ENCODE assay signal across 8 cellular contexts in genomic region chr20:32536861-32537656, GRCh38. TPM values are rescaled to one million over a fixed set of nuclear protein-coding genes. Genes with fewer than 3 reads are reported as not detected.
DNase-seq lines count a peak whose midpoint lies in the region; ATAC-seq and TF ChIP-seq lines count a peak whose summit lies in the region.

No MANE protein-coding gene starts in this region.

- H3K4me3 ChIP-seq in RWPE2 (ENCODE audit: severe bottlenecking): peak overlapping the region; percentile 39
- peak overlapping the region; percentile 59; the same call in 1 of the 2 replicates for H3K4me3 ChIP-seq in iPS-20b (ENCODE audit: low read length)

- H3K27ac Mint-ChIP-seq in IgD-negative memory B cell: peak overlapping the region; percentile 94 to 99 (median 99)
- H3K27ac Mint-ChIP-seq in activated naive CD8-positive, alpha-beta T cell treated with anti-CD3 and anti-CD28 coated beads, Interleukin-2, amount 10 ng/mL, durations not matched to agents 7 days and 5 days: peak overlapping the region; percentile 97

- H3K4me3 Mint-ChIP-seq in IgD-negative memory B cell: peak overlapping the region; percentile 94 to 99 (median 97)
- H3K4me3 Mint-ChIP-seq in activated naive CD8-positive, alpha-beta T cell treated with anti-CD3 and anti-CD28 coated beads, Interleukin-2, amount 10 ng/mL, durations not matched to agents 7 days and 5 days: peak overlapping the region; percentile 96

- H3K4me1 ChIP-seq in RWPE2 (ENCODE audit: insufficient read depth, poor library complexity, severe bottlenecking): no peaks in the 10 kb centered on the region
- H3K4me1 ChIP-seq in iPS-20b (ENCODE audit: insufficient read depth, low read length): peaks cover 15% of the 10 kb centered on the region; the same call in 1 of the 2 replicates

- DNase-seq in RWPE2 (ENCODE audit: low spot score): no peak
- DNase-seq in activated naive CD8-positive, alpha-beta T cell treated with anti-CD3 and anti-CD28 coated beads, Interleukin-2, amount 10 ng/mL, durations not matched to agents 7 days and 5 days: peak; percentile 85
- DNase-seq in stimulated activated CD4-positive, alpha-beta T cell treated with anti-CD3 and anti-CD28 coated beads, Interleukin-4, amount 100 ng/mL, for 24 hours: peak; percentile 45
- no peak for DNase-seq in GM03348 (ENCODE audit: low spot score)

- H3K36me3 ChIP-seq in RWPE2 (ENCODE audit: low read depth) (no peaks in the 10 kb centered on the region), iPS-20b (ENCODE audit: insufficient read depth, low read depth, low read length) (no peaks in the 10 kb centered on the region)

- H3K9me3 ChIP-seq in RWPE2 (ENCODE audit: severe bottlenecking): no peaks in the 10 kb centered on the region
- no peaks in the 10 kb centered on the region for H3K9me3 ChIP-seq in iPS-20b (ENCODE audit: insufficient read depth, low read depth, low read length)

- H3K9me3 Mint-ChIP-seq in IgD-negative memory B cell: no peaks in the 10 kb centered on the region
- no peaks in the 10 kb centered on the region for H3K9me3 Mint-ChIP-seq in activated naive CD8-positive, alpha-beta T cell treated with anti-CD3 and anti-CD28 coated beads, Interleukin-2, amount 10 ng/mL, durations not matched to agents 7 days and 5 days

- no peak overlapping the region for H3K9ac ChIP-seq in iPS-20b (ENCODE audit: low read depth, low read length)

- H3K27me3 ChIP-seq in RWPE2 (ENCODE audit: insufficient read depth, poor library complexity, severe bottlenecking): no peaks in the 10 kb centered on the region
- H3K27me3 ChIP-seq in iPS-20b (ENCODE audit: insufficient read depth, low read length): peaks cover 54% of the 10 kb centered on the region

- POLR2A ChIA-PET in activated naive CD8-positive, alpha-beta T cell treated with anti-CD3 and anti-CD28 coated beads, Interleukin-2, amount 10 ng/mL, durations not matched to agents 7 days and 5 days (lab: Charles Lee): interaction anchor here (1.0 to 9.2 kb wide), 9 partner anchors 10 to 205 kb away, joined by 4 to 248 read pairs (median 7); partner anchors contain the start of genes ASXL1 and NOL4L

- ATAC-seq in GM18505 (IDR thresholded peaks at IDR 0.05; ENCODE audit: unreplicated experiment) (peak; percentile 38), RWPE2 (ENCODE audit: low read depth) (peak; percentile 43), GM19035 (IDR thresholded peaks at IDR 0.05; ENCODE audit: unreplicated experiment) (no peak)
- peak; percentile 7 for ATAC-seq in activated naive CD8-positive, alpha-beta T cell treated with anti-CD3 and anti-CD28 coated beads, Interleukin-2, amount 10 ng/mL, durations not matched to agents 7 days and 5 days (ENCODE audit: low read depth)

- TF ChIP-seq POLR2A in GM18505 (IDR thresholded peaks at IDR 0.05; ENCODE audit: borderline replicate concordance, extremely low read depth, insufficient read depth, insufficient read length): no peak

- TF ChIP-seq CTCF in RWPE2 (IDR thresholded peaks at IDR 0.05; ENCODE audit: poor library complexity, severe bottlenecking): no peak

- no peaks in the 10 kb centered on the region for H3K27me3 Mint-ChIP-seq in IgD-negative memory B cell
- no peaks in the 10 kb centered on the region for H3K27me3 Mint-ChIP-seq in activated naive CD8-positive, alpha-beta T cell treated with anti-CD3 and anti-CD28 coated beads, Interleukin-2, amount 10 ng/mL, durations not matched to agents 7 days and 5 days

- no peak overlapping the region for H3K27ac ChIP-seq in RWPE2 (ENCODE audit: poor library complexity, severe bottlenecking)
- H3K27ac ChIP-seq in iPS-20b (ENCODE audit: low read length): no peak overlapping the region

- peaks cover 33 to 59% (median 56%) of the 10 kb centered on the region in 3 donors for H3K4me1 Mint-ChIP-seq in IgD-negative memory B cell
- H3K4me1 Mint-ChIP-seq in activated naive CD8-positive, alpha-beta T cell treated with anti-CD3 and anti-CD28 coated beads, Interleukin-2, amount 10 ng/mL, durations not matched to agents 7 days and 5 days: peaks cover 63% of the 10 kb centered on the region

- no peaks in the 10 kb centered on the region for H3K36me3 Mint-ChIP-seq in IgD-negative memory B cell
- H3K36me3 Mint-ChIP-seq in activated naive CD8-positive, alpha-beta T cell treated with anti-CD3 and anti-CD28 coated beads, Interleukin-2, amount 10 ng/mL, durations not matched to agents 7 days and 5 days: no peaks in the 10 kb centered on the region

RNA-seq across cellular contexts. Expression of gene NOL4L, which starts 48.1 kb away (rescaled TPM):
- polyA plus RNA-seq in IgD-negative memory B cell: 7.3 TPM
- 10 to 100 TPM; 39.1 to 41.1 TPM for total RNA-seq in activated naive CD8-positive, alpha-beta T cell treated with anti-CD3 and anti-CD28 coated beads, Interleukin-2, amount 10 ng/mL, durations not matched to agents 7 days and 5 days

Comparison
In these comparisons a context has a peak if more than half of its experiments do, and no peak if none do; other contexts are left out.
1. DNase-seq: peak in activated naive CD8-positive, alpha-beta T cell treated with anti-CD3 and anti-CD28 coated beads, Interleukin-2, amount 10 ng/mL, durations not matched to agents 7 days and 5 days (single experiment) and stimulated activated CD4-positive, alpha-beta T cell treated with anti-CD3 and anti-CD28 coated beads, Interleukin-4, amount 100 ng/mL, for 24 hours (single experiment); none in RWPE2 (single experiment) and GM03348 (single experiment).